In the genomic region with DNA sequence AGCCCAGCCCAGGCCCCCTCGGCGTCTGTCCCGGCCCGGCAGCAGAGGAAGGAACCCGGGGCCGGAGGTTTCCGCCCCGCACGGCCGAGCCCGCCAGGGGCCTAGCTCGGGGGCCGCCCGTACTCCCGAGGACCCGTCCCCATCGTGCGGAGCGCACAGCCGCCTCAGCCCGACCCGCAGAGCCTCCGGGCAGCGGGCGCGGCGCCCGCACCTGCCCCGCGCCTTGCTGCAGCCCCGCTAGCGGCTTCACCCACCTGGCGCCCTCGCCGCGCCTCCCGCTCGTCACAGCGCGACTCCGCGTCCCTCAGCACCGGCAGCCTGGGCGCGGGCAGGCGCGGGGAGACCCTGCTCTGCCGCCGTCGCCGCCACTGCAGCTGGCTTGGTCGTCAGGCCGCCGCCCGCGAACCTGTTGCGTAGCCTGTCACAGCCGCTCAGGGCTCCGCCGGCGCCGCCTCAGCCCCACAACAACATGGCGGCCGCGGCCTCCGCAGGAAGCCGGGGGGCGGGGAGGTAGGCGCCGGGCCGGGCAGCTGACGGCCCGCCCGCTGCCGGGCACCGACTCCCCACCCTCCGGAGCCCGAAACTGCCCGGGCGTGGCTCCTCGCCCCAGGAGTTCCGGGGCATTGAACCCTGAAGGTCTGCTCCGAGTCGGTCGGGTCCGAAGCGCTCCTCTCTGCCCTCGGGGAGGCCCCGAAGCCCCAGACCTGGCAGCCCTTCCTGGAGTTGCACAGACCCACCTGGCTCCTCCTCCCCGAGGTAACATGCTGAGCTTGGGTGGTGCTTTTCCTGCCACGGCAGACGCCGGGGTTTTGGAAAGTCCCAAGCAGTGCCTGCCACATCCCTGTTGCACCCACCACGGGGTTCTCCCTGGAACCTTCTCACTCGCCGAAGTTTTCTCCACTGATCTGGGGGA, we compare ENCODE assay signal across 8 cellular contexts. TPM values are rescaled to one million over a fixed set of nuclear protein-coding genes. Genes with fewer than 3 reads are reported as not detected.
DNase-seq lines count a peak whose midpoint lies in the region; ATAC-seq and TF ChIP-seq lines count a peak whose summit lies in the region.

A gene (minus strand): TSS at position 487 of the 913 bp plus-strand sequence. CDS start 32,454 bp downstream, outside the sequence.

- DNase-seq in C1 segment of cervical spinal cord (lab: John Stamatoyannopoulos, UW) (peak in 13 of 14 donors; percentile 24 to 81 (median 61)), GM19238 (ENCODE audit: insufficient read length, low spot score) (peak; percentile 73), NCI-H82 (lab: John Stamatoyannopoulos, UW) (peak; percentile 78), lung (ENCODE audit: low spot score) (peak; percentile 82)
- peak; percentile 85 for DNase-seq in activated CD8-positive, alpha-beta T cell treated with anti-CD3 and anti-CD28 coated beads, Interleukin-2, amount 10 ng/mL, durations not matched to agents 7 days and 5 days
- DNase-seq in stimulated activated CD4-positive, alpha-beta T cell treated with anti-CD3 and anti-CD28 coated beads, TNF-alpha, amount 100 ng/mL, for 4 hours (ENCODE audit: low read depth in 3 of 3), result peak; percentile 64 to 77 (median 65)

- no peaks in the 10 kb centered on the region for H3K36me3 ChIP-seq in ectodermal cell (ENCODE audit: control insufficient read depth, insufficient read depth, low read length)
- no peaks in the 10 kb centered on the region for H3K36me3 ChIP-seq in lung (ENCODE audit: control insufficient read depth in 2 of 2, insufficient read depth in 2 of 2, low read length in 2 of 2)

- H3K36me3 Mint-ChIP-seq in activated CD8-positive, alpha-beta T cell treated with anti-CD3 and anti-CD28 coated beads, Interleukin-2, amount 10 ng/mL, durations not matched to agents 7 days and 5 days (ENCODE audit: low read depth), result peaks cover 12% of the 10 kb centered on the region

- H3K4me1 Mint-ChIP-seq in activated CD8-positive, alpha-beta T cell treated with anti-CD3 and anti-CD28 coated beads, Interleukin-2, amount 10 ng/mL, durations not matched to agents 7 days and 5 days (ENCODE audit: low read depth), result peaks cover 31% of the 10 kb centered on the region

- 2% methylated on average over 96 of the region's 96 CpGs for WGBS in ectodermal cell, 2 experiments
- WGBS in lung, 2 donors, result 1% methylated on average over 51 to 96 of the region's 96 CpGs

- H3K9me3 ChIP-seq in ectodermal cell (ENCODE audit: control insufficient read depth, low read length) (no peaks in the 10 kb centered on the region), lung (ENCODE audit: control insufficient read depth in 2 of 2, insufficient read depth in 1 of 2, low read length in 1 of 2) (no peaks in the 10 kb centered on the region)

- H3K4me1 ChIP-seq in ectodermal cell (ENCODE audit: control insufficient read depth, insufficient read depth, low read length), result peaks cover 6% of the 10 kb centered on the region
- H3K4me1 ChIP-seq in lung (ENCODE audit: control insufficient read depth in 2 of 2, insufficient read depth in 2 of 2, low read length in 2 of 2), result peaks cover 3 to 12% of the 10 kb centered on the region in 2 donors

- CTCF ChIA-PET in activated CD8-positive, alpha-beta T cell treated with anti-CD3 and anti-CD28 coated beads, Interleukin-2, amount 10 ng/mL, durations not matched to agents 7 days and 5 days (lab: Charles Lee), result interaction anchor here (1.2 to 1.7 kb wide), 3 partner anchors 8 to 50 kb away, joined by 3 to 5 read pairs (median 3); no protein-coding TSS in a partner anchor

- H3K4me3 ChIP-seq in ectodermal cell (ENCODE audit: insufficient read depth, low read depth, low read length), result peak within 1 kb of the TSS; percentile 79
- peak within 1 kb of the TSS; percentile 100 for H3K4me3 ChIP-seq in lung

- H3K27ac ChIP-seq in ectodermal cell (ENCODE audit: insufficient read depth, low read depth, low read length, poor library complexity, severe bottlenecking) (no peak within 1 kb of the TSS), lung (ENCODE audit: low read depth in 1 of 2, low read length in 1 of 2) (peak within 1 kb of the TSS; percentile 96 to 99)

- H3K27ac Mint-ChIP-seq in activated CD8-positive, alpha-beta T cell treated with anti-CD3 and anti-CD28 coated beads, Interleukin-2, amount 10 ng/mL, durations not matched to agents 7 days and 5 days, result peak within 1 kb of the TSS; percentile 95

- peak within 1 kb of the TSS; percentile 84 for H3K4me3 Mint-ChIP-seq in activated CD8-positive, alpha-beta T cell treated with anti-CD3 and anti-CD28 coated beads, Interleukin-2, amount 10 ng/mL, durations not matched to agents 7 days and 5 days

- H3K27me3 ChIP-seq in ectodermal cell (ENCODE audit: control insufficient read depth, insufficient read depth, low read length, poor library complexity, severe bottlenecking) (peaks cover 33% of the 10 kb centered on the region), lung (ENCODE audit: control insufficient read depth, insufficient read depth) (no peaks in the 10 kb centered on the region)

- ATAC-seq in HG03432 (IDR thresholded peaks at IDR 0.05; ENCODE audit: unreplicated experiment) (peak; percentile 81), lung (ENCODE audit: insufficient read depth, low FRiP score) (peak; percentile 96)
- ATAC-seq in activated CD8-positive, alpha-beta T cell treated with anti-CD3 and anti-CD28 coated beads, Interleukin-2, amount 10 ng/mL, durations not matched to agents 7 days and 5 days, result peak; percentile 95

- POLR2A ChIA-PET in activated CD8-positive, alpha-beta T cell treated with anti-CD3 and anti-CD28 coated beads, Interleukin-2, amount 10 ng/mL, durations not matched to agents 7 days and 5 days (lab: Charles Lee), result interaction anchor here (0.6 to 2.3 kb wide), 10 partner anchors 9 to 435 kb away, joined by 3 to 14 read pairs (median 4); a partner anchor contains a TSS

- no peaks in the 10 kb centered on the region for H3K9me3 Mint-ChIP-seq in activated CD8-positive, alpha-beta T cell treated with anti-CD3 and anti-CD28 coated beads, Interleukin-2, amount 10 ng/mL, durations not matched to agents 7 days and 5 days (ENCODE audit: insufficient read depth)

- TF ChIP-seq CTCF in lung (IDR thresholded peaks at IDR 0.05; ENCODE audit: control extremely low read depth, extremely low read depth), result no peak

- peaks cover 5% of the 10 kb centered on the region for H3K27me3 Mint-ChIP-seq in activated CD8-positive, alpha-beta T cell treated with anti-CD3 and anti-CD28 coated beads, Interleukin-2, amount 10 ng/mL, durations not matched to agents 7 days and 5 days (ENCODE audit: low read depth)

RNA-seq across cellular contexts. Expression of the gene that starts here (rescaled TPM):
- total RNA-seq in activated CD8-positive, alpha-beta T cell treated with anti-CD3 and anti-CD28 coated beads, Interleukin-2, amount 10 ng/mL, durations not matched to agents 7 days and 5 days, result 10 to 100 TPM; 69.7 to 71.2 TPM
- polyA plus RNA-seq in ectodermal cell (2013, experiment 1 of 4), result 7.1 TPM
- 8.2 TPM for polyA plus RNA-seq in ectodermal cell (2013, experiment 2 of 4)
- 8.0 TPM for polyA plus RNA-seq in ectodermal cell (2013, experiment 3 of 4)
- polyA plus RNA-seq in ectodermal cell (2013, experiment 4 of 4), result 9.8 TPM
- 10 to 100 TPM; 66.9 to 77.2 TPM for total RNA-seq in lung
- 10 to 100 TPM; 34.3 to 42.1 TPM for polyA plus RNA-seq in lung
